ENCODE assay signal across 26 cellular contexts in the genomic region with DNA sequence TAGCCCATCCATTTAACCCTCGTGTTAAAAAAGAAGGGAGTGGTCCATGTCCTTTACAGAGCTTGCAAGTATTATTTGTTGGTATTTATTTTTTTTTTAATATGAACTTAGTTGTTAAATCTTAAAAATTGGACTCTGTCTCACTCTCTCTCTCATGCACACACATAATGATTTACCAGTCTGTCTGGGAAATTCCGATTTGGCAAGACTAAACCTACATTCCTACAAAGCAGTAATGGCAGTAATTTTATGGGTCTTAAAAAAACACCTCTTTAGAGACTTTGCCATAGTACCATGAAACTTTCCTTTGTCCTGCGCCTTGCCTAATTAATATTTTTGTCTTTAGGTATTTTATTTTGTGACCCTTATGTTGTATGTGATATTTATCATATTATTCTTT.
"Had no signal": no experiment of that assay in that cellular context is flagged by ENCODE, and none has a peak within 500 bp of the region (broad histone marks: within the 10 kb centered on the region; RNA-seq: fewer than 3 reads in every experiment).

No MANE protein-coding gene starts in this region.

- DNase-seq: cortex of kidney; foreskin keratinocyte; glutamatergic neuron; heart right ventricle; hippocampal formation; mucosa of descending colon; naive B cell; stimulated activated CD4-positive, alpha-beta T cell treated with anti-CD3 and anti-CD28 coated beads, Interleukin-12 subunit alpha, Interleukin-12 subunit beta, amount 100 ng/mL, for 4 hours; stimulated activated CD4-positive, alpha-beta T cell treated with anti-CD3 and anti-CD28 coated beads, Interleukin-1b, Interleukin-23, amount 100 ng/mL, for 48 hours; stimulated activated CD4-positive, alpha-beta T cell treated with anti-CD3 and anti-CD28 coated beads, Interleukin-4, amount 100 ng/mL, for 24 hours; stimulated activated naive CD4-positive, alpha-beta T cell treated with Interleukin-2 at 50 U/mL for 16 hours; stomach; thyroid gland; trophoblast cell had no signal

- ATAC-seq: esophagus mucosa; foreskin keratinocyte; gastroesophageal sphincter; heart right ventricle; left lobe of liver; mucosa of descending colon; natural killer cell treated with Interleukin-12 subunit alpha and Interleukin-12 subunit beta and Interleukin-15 and Interleukin-18, amount 100 ng/mL, for 72 hours; sciatic nerve; stimulated activated effector memory CD8-positive, alpha-beta T cell treated with anti-CD3 and anti-CD28 coated beads, Interleukin-12 subunit alpha, Interleukin-12 subunit beta, amount 100 ng/mL, for 72 hours had no signal

- FAIRE-seq: islet of Langerhans had no signal

- H3K4me3 ChIP-seq: gastroesophageal sphincter, heart right ventricle, lung, mucosa of descending colon, neural progenitor cell, right atrium auricular region, smooth muscle cell, stomach, thyroid gland, vagina had no signal
